ENCODE assay signal across 2 cellular contexts in the genomic region with DNA sequence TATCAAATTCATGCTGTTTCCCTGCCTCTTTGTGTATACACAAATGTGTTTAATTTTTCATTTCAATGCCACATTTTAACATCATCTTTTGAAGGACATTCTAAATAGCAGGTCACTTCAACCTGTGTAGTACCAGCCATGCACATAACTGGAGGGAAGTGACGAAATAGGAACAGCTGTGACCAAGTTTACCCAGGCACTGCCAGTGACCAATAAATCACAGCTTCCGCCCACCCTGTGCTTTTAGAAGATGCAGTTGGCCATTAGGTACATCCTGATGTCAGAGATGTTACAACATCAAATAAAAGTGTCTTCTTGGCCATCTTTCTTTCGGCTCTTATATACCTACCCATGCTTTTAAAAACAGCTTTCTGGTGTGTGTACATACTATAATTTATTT.
TF ChIP-seq lines count a peak whose summit lies in the region.

No MANE protein-coding gene starts in this region.

TF ChIP-seq in SK-N-SH, 30 proteins besides CTCF, POLR2A, EP300 and RAD21:
- TF ChIP-seq PBX3 (IDR thresholded peaks at IDR 0.05) (no peak), TCF12 (IDR thresholded peaks at IDR 0.05) (no peak), TEAD4 (IDR thresholded peaks at IDR 0.05; ENCODE audit: borderline replicate concordance, insufficient read depth) (no peak), FOXJ3 (CRISPR knock-in tag; IDR thresholded peaks at IDR 0.05) (no peak), GATA2 (CRISPR knock-in tag; IDR thresholded peaks at IDR 0.05) (no peak), SIN3A (IDR thresholded peaks at IDR 0.05; ENCODE audit: borderline replicate concordance, low read depth, low read length) (no peak), FOXM1 (IDR thresholded peaks at IDR 0.05; ENCODE audit: low read depth) (no peak), CHD2 (IDR thresholded peaks at IDR 0.05; ENCODE audit: low read length, partially characterized antibody) (no peak), FOSL2 (IDR thresholded peaks at IDR 0.05; ENCODE audit: borderline replicate concordance, low read depth) (no peak), YY1 (IDR thresholded peaks at IDR 0.05; ENCODE audit: low read depth) (no peak), USF1 (IDR thresholded peaks at IDR 0.05; ENCODE audit: borderline replicate concordance, low read depth) (no peak), RCOR1 (IDR thresholded peaks at IDR 0.05; ENCODE audit: low read length) (no peak), USF2 (IDR thresholded peaks at IDR 0.05; ENCODE audit: borderline replicate concordance, low read depth, low read length) (no peak)
- TF ChIP-seq, protein P1, sequence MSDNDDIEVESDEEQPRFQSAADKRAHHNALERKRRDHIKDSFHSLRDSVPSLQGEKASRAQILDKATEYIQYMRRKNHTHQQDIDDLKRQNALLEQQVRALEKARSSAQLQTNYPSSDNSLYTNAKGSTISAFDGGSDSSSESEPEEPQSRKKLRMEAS (IDR thresholded peaks at IDR 0.05; ENCODE audit: low read depth), result no peak
- TF ChIP-seq, protein P2, sequence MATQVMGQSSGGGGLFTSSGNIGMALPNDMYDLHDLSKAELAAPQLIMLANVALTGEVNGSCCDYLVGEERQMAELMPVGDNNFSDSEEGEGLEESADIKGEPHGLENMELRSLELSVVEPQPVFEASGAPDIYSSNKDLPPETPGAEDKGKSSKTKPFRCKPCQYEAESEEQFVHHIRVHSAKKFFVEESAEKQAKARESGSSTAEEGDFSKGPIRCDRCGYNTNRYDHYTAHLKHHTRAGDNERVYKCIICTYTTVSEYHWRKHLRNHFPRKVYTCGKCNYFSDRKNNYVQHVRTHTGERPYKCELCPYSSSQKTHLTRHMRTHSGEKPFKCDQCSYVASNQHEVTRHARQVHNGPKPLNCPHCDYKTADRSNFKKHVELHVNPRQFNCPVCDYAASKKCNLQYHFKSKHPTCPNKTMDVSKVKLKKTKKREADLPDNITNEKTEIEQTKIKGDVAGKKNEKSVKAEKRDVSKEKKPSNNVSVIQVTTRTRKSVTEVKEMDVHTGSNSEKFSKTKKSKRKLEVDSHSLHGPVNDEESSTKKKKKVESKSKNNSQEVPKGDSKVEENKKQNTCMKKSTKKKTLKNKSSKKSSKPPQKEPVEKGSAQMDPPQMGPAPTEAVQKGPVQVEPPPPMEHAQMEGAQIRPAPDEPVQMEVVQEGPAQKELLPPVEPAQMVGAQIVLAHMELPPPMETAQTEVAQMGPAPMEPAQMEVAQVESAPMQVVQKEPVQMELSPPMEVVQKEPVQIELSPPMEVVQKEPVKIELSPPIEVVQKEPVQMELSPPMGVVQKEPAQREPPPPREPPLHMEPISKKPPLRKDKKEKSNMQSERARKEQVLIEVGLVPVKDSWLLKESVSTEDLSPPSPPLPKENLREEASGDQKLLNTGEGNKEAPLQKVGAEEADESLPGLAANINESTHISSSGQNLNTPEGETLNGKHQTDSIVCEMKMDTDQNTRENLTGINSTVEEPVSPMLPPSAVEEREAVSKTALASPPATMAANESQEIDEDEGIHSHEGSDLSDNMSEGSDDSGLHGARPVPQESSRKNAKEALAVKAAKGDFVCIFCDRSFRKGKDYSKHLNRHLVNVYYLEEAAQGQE (IDR thresholded peaks at IDR 0.05; ENCODE audit: low read depth, low read length), result no peak

TF ChIP-seq in HepG2, 621 proteins besides CTCF, POLR2A, EP300 and RAD21 (continued from another document):
- no peak for TF ChIP-seq LBX2 (CRISPR knock-in tag; IDR thresholded peaks at IDR 0.05; ENCODE audit: borderline replicate concordance)
- TF ChIP-seq EEA1 (CRISPR knock-in tag; IDR thresholded peaks at IDR 0.05; ENCODE audit: borderline replicate concordance), result no peak
- no peak for TF ChIP-seq CREB1 (IDR thresholded peaks at IDR 0.05)
- no peak for TF ChIP-seq CREB1 (CRISPR knock-in tag; IDR thresholded peaks at IDR 0.05)
- TF ChIP-seq ZNF616 (CRISPR knock-in tag; IDR thresholded peaks at IDR 0.05; ENCODE audit: low read depth), result no peak
- TF ChIP-seq JARID2 (CRISPR knock-in tag; IDR thresholded peaks at IDR 0.05; ENCODE audit: insufficient replicate concordance), result no peak
- no peak for TF ChIP-seq POLR2AphosphoS2 (IDR thresholded peaks at IDR 0.05; ENCODE audit: low read depth, low read length)
TF ChIP-seq in HepG2: peak in this region for 0.
